In the genomic region with DNA sequence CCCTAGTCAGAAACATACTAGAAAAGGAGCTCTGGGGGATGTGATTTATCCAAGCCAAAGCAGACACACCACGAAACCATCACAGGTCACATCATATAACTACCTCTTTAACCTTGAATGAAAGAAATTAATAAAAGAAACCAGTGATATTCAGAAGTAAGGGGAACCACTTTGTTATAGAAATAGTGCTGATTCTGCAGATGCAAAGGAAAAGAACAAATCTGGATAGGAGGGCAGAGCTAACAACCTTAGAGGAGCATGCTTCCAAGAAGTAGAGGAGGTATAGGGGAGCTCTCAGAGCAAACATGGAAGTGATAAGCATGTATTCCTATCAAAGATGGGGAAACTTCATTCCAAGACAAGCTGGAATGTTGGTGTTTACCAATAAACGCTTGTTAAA, we compare ENCODE assay signal across 2 cellular contexts.
A peak's percentile ranks its signal among the peaks of the same experiment; 100 is the strongest.
TF ChIP-seq lines count a peak whose summit lies in the region.

No MANE protein-coding gene starts in this region.

TF ChIP-seq in IMR-90, 13 proteins besides CTCF, POLR2A, EP300 and RAD21:
- TF ChIP-seq NFE2L2 (IDR thresholded peaks at IDR 0.05; ENCODE audit: low read depth, low read length), result no peak
- no peak for TF ChIP-seq RCOR1 (IDR thresholded peaks at IDR 0.05; ENCODE audit: insufficient replicate concordance, low read length)
- TF ChIP-seq FOS (IDR thresholded peaks at IDR 0.05; ENCODE audit: low read depth, low read length), result no peak
- TF ChIP-seq RFX5 (IDR thresholded peaks at IDR 0.05; ENCODE audit: low read depth, low read length), result no peak
- peak; percentile 32; the same call in 1 of the 2 replicates for TF ChIP-seq MAFK (IDR thresholded peaks at IDR 0.05; ENCODE audit: low read depth, low read length)
- TF ChIP-seq, protein P1, sequence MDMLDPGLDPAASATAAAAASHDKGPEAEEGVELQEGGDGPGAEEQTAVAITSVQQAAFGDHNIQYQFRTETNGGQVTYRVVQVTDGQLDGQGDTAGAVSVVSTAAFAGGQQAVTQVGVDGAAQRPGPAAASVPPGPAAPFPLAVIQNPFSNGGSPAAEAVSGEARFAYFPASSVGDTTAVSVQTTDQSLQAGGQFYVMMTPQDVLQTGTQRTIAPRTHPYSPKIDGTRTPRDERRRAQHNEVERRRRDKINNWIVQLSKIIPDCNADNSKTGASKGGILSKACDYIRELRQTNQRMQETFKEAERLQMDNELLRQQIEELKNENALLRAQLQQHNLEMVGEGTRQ (IDR thresholded peaks at IDR 0.05; ENCODE audit: low read depth, low read length), result no peak

TF ChIP-seq in K562, 482 proteins besides CTCF, POLR2A, EP300 and RAD21:
- TF ChIP-seq SMARCA4 (IDR thresholded peaks at IDR 0.05) (no peak), ZNF316 (IDR thresholded peaks at IDR 0.05) (peak; percentile 50), MAFG (tag; conservative IDR thresholded peaks at IDR 0.05) (0 out of 2 replicates have a peak, but pooled peaks have one; percentile 32), C11orf30 (IDR thresholded peaks at IDR 0.05; ENCODE audit: low read depth) (peak; percentile 44), MCM7 (IDR thresholded peaks at IDR 0.05) (no peak)
